In genomic region chr11:115085461-115086220, GRCh38 we compare ENCODE assay signal across 15 cellular contexts.
DNase-seq lines count a peak whose midpoint lies in the region.
"Had no signal": no experiment of that assay in that cellular context is flagged by ENCODE, and none has a peak within 500 bp of the region (broad histone marks: within the 10 kb centered on the region; RNA-seq: fewer than 3 reads in every experiment).

No MANE protein-coding gene starts in this region.

- DNase-seq in DMS79 treated with DMSO at 0.1 percent for 48 hours (lab: John Stamatoyannopoulos, UW) (peak; percentile 51), NCI-H446 treated with DMSO at 0.1 percent for 48 hours (lab: John Stamatoyannopoulos, UW) (peak; percentile 90), globus pallidus (ENCODE audit: low spot score) (peak; percentile 63), retina (peak; percentile 32), NCI-H2081 treated with DMSO at 0.1 percent for 48 hours (lab: John Stamatoyannopoulos, UW) (no peak), COLO829 (ENCODE audit: low spot score) (no peak), NCI-H1436 treated with DMSO at 0.1 percent for 48 hours (lab: John Stamatoyannopoulos, UW) (no peak)
- DNase-seq: activated CD4-positive, alpha-beta T cell treated with anti-CD3 and anti-CD28 coated beads, Interleukin-2, amount 50 U/mL, for 4 hours; activated gamma-delta T cell treated with Interleukin-2 at 50 U/mL for 16 hours; Calu3; HFFc6; NCI-H146; stimulated activated CD4-positive, alpha-beta T cell treated with anti-CD3 and anti-CD28 coated beads, Interleukin-1b, Interleukin-23, amount 100 ng/mL, for 48 hours; stimulated activated naive B cell treated with anti-CD40 and anti-IgM and Interleukin-4, amounts not matched to agents 10 μg/mL and 1 μg/mL and 100 μg/mL, for 72 hours; tibial artery had no signal

Comparison
In these comparisons a context has a peak if more than half of its experiments do, and no peak if none do; other contexts are left out.
1. DNase-seq: peak in DMS79 treated with DMSO at 0.1 percent for 48 hours (single experiment), NCI-H446 treated with DMSO at 0.1 percent for 48 hours (single experiment), globus pallidus (single experiment) and retina (single experiment); none in NCI-H2081 treated with DMSO at 0.1 percent for 48 hours (single experiment), COLO829 (single experiment) and NCI-H1436 treated with DMSO at 0.1 percent for 48 hours (single experiment).